8 cellular contexts compared by ENCODE assay signal in genomic region chr11:86047275-86047991, GRCh38.
DNase-seq lines count a peak whose midpoint lies in the region; ATAC-seq lines count a peak whose summit lies in the region.

No MANE protein-coding gene starts in this region.

- H3K27me3 Mint-ChIP-seq in T-helper 1 cell treated with Interleukin-12 subunit alpha and Interleukin-12 subunit beta and Interleukin-4 antibody, amounts not matched to agents 30 μg/mL and 1 μg/mL, for 36 hours (ENCODE audit: low read depth) = no peaks in the 10 kb centered on the region

- peaks cover 9% of the 10 kb centered on the region for H3K36me3 Mint-ChIP-seq in T-helper 1 cell treated with Interleukin-12 subunit alpha and Interleukin-12 subunit beta and Interleukin-4 antibody, amounts not matched to agents 30 μg/mL and 1 μg/mL, for 36 hours (ENCODE audit: low read depth)

- H3K4me1 Mint-ChIP-seq in T-helper 1 cell treated with Interleukin-12 subunit alpha and Interleukin-12 subunit beta and Interleukin-4 antibody, amounts not matched to agents 30 μg/mL and 1 μg/mL, for 36 hours (ENCODE audit: low read depth) = peaks cover 71% of the 10 kb centered on the region

- peak overlapping the region; percentile 62 for H3K27ac Mint-ChIP-seq in T-helper 1 cell treated with Interleukin-12 subunit alpha and Interleukin-12 subunit beta and Interleukin-4 antibody, amounts not matched to agents 30 μg/mL and 1 μg/mL, for 36 hours

- no peaks in the 10 kb centered on the region for H3K9me3 Mint-ChIP-seq in T-helper 1 cell treated with Interleukin-12 subunit alpha and Interleukin-12 subunit beta and Interleukin-4 antibody, amounts not matched to agents 30 μg/mL and 1 μg/mL, for 36 hours

- DNase-seq in AG20443 (ENCODE audit: low spot score) = peak; percentile 28
- peak; percentile 26 for DNase-seq in glomerular visceral epithelial cell (ENCODE audit: extremely low spot score)
- no peak for DNase-seq in substantia nigra (lab: John Stamatoyannopoulos, UW)
- no peak for DNase-seq in DMS53 (lab: John Stamatoyannopoulos, UW)
- no peak for DNase-seq in SHP77 treated with DMSO at 0.1 percent for 48 hours (lab: John Stamatoyannopoulos, UW)

- H3K27ac ChIP-seq in substantia nigra (ENCODE audit: low read depth, low read length, poor library complexity, severe bottlenecking) = no peak overlapping the region

- H3K4me3 Mint-ChIP-seq in T-helper 1 cell treated with Interleukin-12 subunit alpha and Interleukin-12 subunit beta and Interleukin-4 antibody, amounts not matched to agents 30 μg/mL and 1 μg/mL, for 36 hours = peak overlapping the region; percentile 36

- ATAC-seq in GM21423 (IDR thresholded peaks at IDR 0.05; ENCODE audit: unreplicated experiment) (peak; percentile 46), GM21526 (IDR thresholded peaks at IDR 0.05; ENCODE audit: low FRiP score, unreplicated experiment) (no peak)

Comparison
In these comparisons a context has a peak if more than half of its experiments do, and no peak if none do; other contexts are left out.
1. DNase-seq: peak in AG20443 (single experiment) and glomerular visceral epithelial cell (single experiment); none in substantia nigra (0 of 49), DMS53 (single experiment) and SHP77 treated with DMSO at 0.1 percent for 48 hours (single experiment).